10 cellular contexts compared by ENCODE assay signal in the genomic region with DNA sequence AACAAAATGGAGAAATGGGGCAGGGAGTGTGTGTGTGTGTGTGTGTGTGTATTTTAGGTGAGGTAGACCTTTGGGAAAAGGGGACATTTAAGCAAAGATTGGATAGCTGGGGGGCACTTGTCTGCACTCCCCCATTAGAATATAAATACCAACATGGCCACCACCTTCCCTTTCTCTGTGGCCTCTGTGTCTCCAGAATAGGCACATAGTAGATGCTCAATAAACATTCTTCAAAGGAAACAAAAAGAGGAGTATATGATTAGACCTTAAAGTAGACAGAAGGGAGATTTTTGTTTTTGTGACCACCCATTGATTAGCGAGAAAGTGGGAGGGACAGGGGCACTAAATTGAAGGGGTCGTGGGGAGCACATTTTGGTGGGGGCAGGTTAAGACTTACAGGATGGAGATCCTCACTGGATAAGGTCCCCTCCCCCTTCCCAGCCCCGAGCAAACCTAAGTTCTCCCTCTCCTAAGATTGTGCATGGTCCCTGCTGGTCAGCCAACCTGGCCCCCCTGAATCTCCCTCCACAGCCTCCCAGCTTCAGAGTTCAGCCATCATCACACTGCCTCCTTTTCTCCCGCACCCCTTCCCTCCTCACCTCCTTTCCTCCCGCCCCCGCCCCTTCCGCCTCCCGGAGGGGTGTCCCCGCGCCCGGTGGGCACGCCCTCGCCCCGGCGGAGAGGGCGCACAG. TPM values are rescaled to one million over a fixed set of nuclear protein-coding genes. Genes with fewer than 3 reads are reported as not detected.
DNase-seq lines count a peak whose midpoint lies in the region; ATAC-seq, FAIRE-seq and TF ChIP-seq lines count a peak whose summit lies in the region.
"Had no signal": no experiment of that assay in that cellular context is flagged by ENCODE, and none has a peak within 500 bp of the region (broad histone marks: within the 10 kb centered on the region; RNA-seq: fewer than 3 reads in every experiment).

No MANE protein-coding gene starts in this region.

- H3K18ac ChIP-seq in neuronal stem cell (ENCODE audit: low read length): no peak overlapping the region

- H3K36me3 ChIP-seq in BLaER1 (no peaks in the 10 kb centered on the region), Panc1 (ENCODE audit: control insufficient read depth, insufficient read depth, low read length) (no peaks in the 10 kb centered on the region; the same call in 1 of the 2 replicates), esophagus (ENCODE audit: control insufficient read depth in 2 of 2, insufficient read depth in 2 of 2, low read length in 1 of 2) (no peaks in the 10 kb centered on the region), neuronal stem cell (replicated peaks in 1 of 2; ENCODE audit: control insufficient read depth in 2 of 2, insufficient read depth in 2 of 2, low read length in 2 of 2) (no peaks in the 10 kb centered on the region)
- H3K36me3 ChIP-seq: neutrophil had no signal

- no peak overlapping the region for H2BK12ac ChIP-seq in neuronal stem cell (ENCODE audit: low read length)

- DNase-seq in Panc1 (ENCODE audit: low read depth, low spot score): no peak
- DNase-seq in neuronal stem cell (ENCODE audit: low spot score): no peak
- DNase-seq in urothelium cell line (ENCODE audit: low spot score): no peak
- DNase-seq in Kasumi-1 (lab: John Stamatoyannopoulos, UW): no peak
- DNase-seq in sciatic nerve (ENCODE audit: low spot score): no peak

- H2BK120ac ChIP-seq in neuronal stem cell (ENCODE audit: low read depth, low read length): no peak overlapping the region

- WGBS in esophagus, 2 donors: 7 to 9% methylated on average over 16 of the region's 16 CpGs
- WGBS in neuronal stem cell (ENCODE audit: extremely low coverage in 2 of 2, insufficient read length in 2 of 2, insufficient replicate concordance in 1 of 2), 2 donors: no CpG with 5 or more reads among the region's 16 CpGs

- H3K27ac ChIP-seq in BLaER1 (no peak overlapping the region), Panc1 (ENCODE audit: low read length) (no peak overlapping the region), esophagus (ENCODE audit: low read depth in 2 of 2, low read length in 1 of 2) (peak overlapping the region in 1 of 2 donors; percentile 41), neuronal stem cell (replicated peaks; ENCODE audit: low read length) (no peak overlapping the region)
- H3K27ac ChIP-seq: neutrophil had no signal

- H3K27me3 ChIP-seq in BLaER1: peaks cover 38% of the 10 kb centered on the region
- peaks cover 25% of the 10 kb centered on the region for H3K27me3 ChIP-seq in Panc1 (ENCODE audit: control insufficient read depth, insufficient read depth, low read length)
- H3K27me3 ChIP-seq in esophagus (ENCODE audit: control insufficient read depth in 1 of 2, insufficient read depth in 2 of 2, low read length in 2 of 2): no peaks in the 10 kb centered on the region
- H3K27me3 ChIP-seq in neuronal stem cell (ENCODE audit: control insufficient read depth in 3 of 3, insufficient read depth in 3 of 3, low read depth in 1 of 3, low read length in 3 of 3): peaks cover 0 to 12% (median 0%) of the 10 kb centered on the region in 3 experiments

- H3K4me1 ChIP-seq in BLaER1 (no peaks in the 10 kb centered on the region), Panc1 (ENCODE audit: control insufficient read depth, insufficient read depth, low read length) (no peaks in the 10 kb centered on the region), esophagus (ENCODE audit: control insufficient read depth in 2 of 2, insufficient read depth in 2 of 2, low read length in 1 of 2) (peaks cover 0 to 2% of the 10 kb centered on the region in 2 donors), neuronal stem cell (ENCODE audit: control insufficient read depth in 2 of 2, insufficient read depth in 1 of 2, low read depth in 1 of 2, low read length in 2 of 2) (peaks cover 0 to 9% of the 10 kb centered on the region in 2 donors)

- no peak for FAIRE-seq in urothelium cell line (lab: Jason Lieb, UNC)
- FAIRE-seq: colon had no signal

- intact Hi-C loops in Panc1 (cut with micrococcal nuclease; ENCODE audit: unreplicated experiment) (no loop called here), sciatic nerve (cut with DNase I) (no loop called here)

- H3K4me3 ChIP-seq in BLaER1 (peak overlapping the region; percentile 42), Panc1 (ENCODE audit: low read depth in 2 of 2, low read length in 2 of 2) (peak overlapping the region in 1 of 2 experiments; percentile 40; a peak in 2 of 4 replicates), esophagus (ENCODE audit: low read depth in 1 of 2, low read length in 2 of 2) (peak overlapping the region; percentile 5 to 66), neuronal stem cell (ENCODE audit: low read length in 2 of 2) (peak overlapping the region; percentile 27 to 56)

- no peak overlapping the region for H3K4ac ChIP-seq in neuronal stem cell (ENCODE audit: low read length)

- no peak for TF ChIP-seq CTCF in Panc1 (IDR thresholded peaks at IDR 0.05)

- H2BK15ac ChIP-seq in neuronal stem cell (ENCODE audit: low read length): no peak overlapping the region

- no peak overlapping the region for H2AK5ac ChIP-seq in neuronal stem cell (ENCODE audit: low read depth, low read length)

- H3K79me1 ChIP-seq in neuronal stem cell (ENCODE audit: low read depth, low read length): no peaks in the 10 kb centered on the region

- H2BK5ac ChIP-seq in neuronal stem cell (ENCODE audit: low read length): no peak overlapping the region

- H4K91ac ChIP-seq in neuronal stem cell (ENCODE audit: low read depth, low read length, poor library complexity): no peak overlapping the region

- ATAC-seq in Panc1: peak; percentile 37; the same call in 1 of the 2 replicates
- ATAC-seq in HG02973 (IDR thresholded peaks at IDR 0.05; ENCODE audit: unreplicated experiment): no peak
- ATAC-seq in sciatic nerve: no peak

- no TSS peak for BruUV-seq in Panc1 (replicated peaks; lab: Mats Ljungman, UMichigan)

- peak overlapping the region; percentile 34; the same call in 1 of the 2 replicates for H3K4me2 ChIP-seq in BLaER1
- H3K4me2 ChIP-seq in neuronal stem cell (ENCODE audit: insufficient read depth, low read length, poor library complexity, severe bottlenecking): peak overlapping the region; percentile 72

- no peak overlapping the region for H3K14ac ChIP-seq in neuronal stem cell (ENCODE audit: low read length)

- H4K20me1 ChIP-seq in BLaER1: no peaks in the 10 kb centered on the region

- CTCF ChIA-PET in Panc1 (lab: Charles Lee): no interaction called here

- H3K9me3 ChIP-seq in BLaER1 (peaks cover under 1% of the 10 kb centered on the region; the same call in 1 of the 2 replicates), Panc1 (ENCODE audit: control insufficient read depth, insufficient read depth, low read depth, low read length) (no peaks in the 10 kb centered on the region), esophagus (ENCODE audit: control insufficient read depth in 2 of 2, insufficient read depth in 1 of 2, low read depth in 1 of 2, low read length in 1 of 2) (no peaks in the 10 kb centered on the region), neuronal stem cell (replicated peaks in 1 of 2; ENCODE audit: control insufficient read depth in 2 of 2, insufficient read depth in 1 of 2, low read depth in 1 of 2, low read length in 2 of 2) (no peaks in the 10 kb centered on the region)
- H3K9me3 ChIP-seq: neutrophil had no signal

- H3K9ac ChIP-seq in BLaER1 (no peak overlapping the region), neuronal stem cell (ENCODE audit: low read depth, low read length, poor library complexity) (no peak overlapping the region)

- H2AFZ ChIP-seq in neuronal stem cell (ENCODE audit: low read length): peak overlapping the region; percentile 73

- H3K23ac ChIP-seq in neuronal stem cell (ENCODE audit: low read depth, low read length, poor library complexity): no peak overlapping the region

- in situ Hi-C loops in Panc1 (cut with HindIII; ENCODE audit: low pct_unique_long_range_greater_than_20kb, low sequenced_read_pairs): no loop called here

- POLR2A ChIA-PET in Panc1 (lab: Charles Lee): no interaction called here

- no peak overlapping the region for H4K8ac ChIP-seq in neuronal stem cell (ENCODE audit: low read depth, low read length)

RNA-seq across cellular contexts. Expression of a gene that starts 0.5 kb away (rescaled TPM):
- total RNA-seq in Panc1 (2021; ENCODE audit: unreplicated experiment): 0.36 TPM
- polyA plus RNA-seq in Panc1 (2012; ENCODE audit: insufficient read length): not detected
- polyA plus RNA-seq in esophagus: 10 to 100 TPM in 1 of 2 donors, 1 to 10 TPM in 1; 4.6 to 11.7 TPM
- polyA plus RNA-seq in neuronal stem cell (2013, experiment 1 of 2): 10.3 TPM
- 10.9 TPM for polyA plus RNA-seq in neuronal stem cell (2013, experiment 2 of 2)
- 33.1 TPM for total RNA-seq in sciatic nerve

Comparison
In these comparisons a context has a peak if more than half of its experiments do, and no peak if none do; other contexts are left out.
1. RNA of a gene that starts 0.5 kb away (total RNA-seq): 33.1 TPM in sciatic nerve (single experiment); 0.36 TPM in Panc1 (single experiment); every median in the first group is over 10 times any median in the second.